In the genomic region with DNA sequence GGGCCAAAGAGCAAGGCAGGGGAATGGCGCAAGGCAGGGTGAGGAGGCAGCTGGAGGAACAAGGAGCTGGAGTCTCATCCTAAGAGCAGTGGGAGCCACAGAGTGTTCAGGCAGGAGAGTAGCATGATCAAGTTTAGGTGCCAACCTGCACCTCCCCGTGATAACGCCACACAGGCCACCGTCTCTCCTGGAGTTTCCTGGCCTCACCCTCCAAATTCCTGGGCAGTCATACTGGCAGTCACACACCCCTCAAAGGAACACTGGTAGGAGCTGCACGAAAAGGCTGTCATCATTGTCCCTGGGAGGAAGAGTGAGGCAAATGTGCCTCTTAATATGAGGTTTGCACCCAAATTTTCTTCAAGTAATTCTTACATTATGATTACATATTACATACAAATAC, we compare ENCODE assay signal across 15 cellular contexts. TPM values are rescaled to one million over a fixed set of nuclear protein-coding genes. Genes with fewer than 3 reads are reported as not detected.
A peak's percentile ranks its signal among the peaks of the same experiment; 100 is the strongest.
DNase-seq lines count a peak whose midpoint lies in the region; ATAC-seq and TF ChIP-seq lines count a peak whose summit lies in the region.
"Had no signal": no experiment of that assay in that cellular context is flagged by ENCODE, and none has a peak within 500 bp of the region (broad histone marks: within the 10 kb centered on the region; RNA-seq: fewer than 3 reads in every experiment).

No MANE protein-coding gene starts in this region.

- peak overlapping the region; percentile 68; the same call in 1 of the 2 replicates for H2AK5ac ChIP-seq in IMR-90 (ENCODE audit: low read depth, low read length)

- H4K91ac ChIP-seq in IMR-90 (ENCODE audit: insufficient read depth, low read depth, low read length), result no peak overlapping the region; the same call in 1 of the 2 replicates

- H3K4me3 Mint-ChIP-seq in nephron progenitor cell, result no peak overlapping the region
- H3K4me3 Mint-ChIP-seq: CD4-positive, alpha-beta memory T cell; GM23338 had no signal

- in situ Hi-C loops in IMR-90 (cut with MboI; ENCODE audit: low sequenced_read_pairs), result no loop called here

- no peaks in the 10 kb centered on the region for H4K20me1 ChIP-seq in IMR-90 (ENCODE audit: insufficient read depth, low read length)

- H3K56ac ChIP-seq in IMR-90 (ENCODE audit: extremely low read depth, insufficient read depth, low read length), result no peak overlapping the region

- H3K36me3 Mint-ChIP-seq in nephron progenitor cell (ENCODE audit: low read depth), result no peaks in the 10 kb centered on the region
- H3K36me3 Mint-ChIP-seq: CD4-positive, alpha-beta memory T cell had no signal

- H2AFZ ChIP-seq in IMR-90 (replicated peaks; ENCODE audit: low read length, poor library complexity), result no peak overlapping the region
- H2AFZ ChIP-seq: GM23338 had no signal

- H2BK20ac ChIP-seq in IMR-90 (ENCODE audit: low read depth, low read length), result 0 out of 2 replicates have a peak overlapping the region, but pooled peaks have one; percentile 29

- no peak overlapping the region for H3K9ac ChIP-seq in IMR-90 (ENCODE audit: low read depth, low read length)

- no peak overlapping the region for H3K23ac ChIP-seq in IMR-90 (ENCODE audit: low read depth, low read length)

- no peak overlapping the region for H2BK5ac ChIP-seq in IMR-90 (ENCODE audit: low read depth, low read length, poor library complexity, severe bottlenecking)

- no peak overlapping the region for H4K5ac ChIP-seq in IMR-90 (ENCODE audit: low read depth, low read length)

- H2BK120ac ChIP-seq in IMR-90 (ENCODE audit: low read depth, low read length), result no peak overlapping the region

- ATAC-seq in Right ventricle myocardium superior (ENCODE audit: poor library complexity) (peak; percentile 67), IMR-90 (ENCODE audit: low read depth) (no peak), heart left ventricle (peak in 3 of 4 donors; percentile 34 to 53 (median 39)), HG03108 (IDR thresholded peaks at IDR 0.05; ENCODE audit: unreplicated experiment) (no peak)
- ATAC-seq: GM23338 had no signal

- no peak overlapping the region for H3K18ac ChIP-seq in IMR-90 (ENCODE audit: low read depth, low read length)

- no peak overlapping the region for H2AK9ac ChIP-seq in IMR-90 (replicated peaks; ENCODE audit: low read depth, low read length, poor library complexity)

- BruUV-seq in IMR-90 (replicated peaks; lab: Mats Ljungman, UMichigan), result no TSS peak

- H3K14ac ChIP-seq in IMR-90 (replicated peaks; ENCODE audit: low read depth, low read length), result no peak overlapping the region

- no CpG with 5 or more reads among the region's 5 CpGs for WGBS in IMR-90 (ENCODE audit: extremely low coverage in 2 of 2, insufficient read length in 1 of 2), 2 experiments
- 49 to 63% (median 54%) methylated on average over 5 of the region's 5 CpGs for WGBS in heart left ventricle, 4 donors

- H4K8ac ChIP-seq in IMR-90 (ENCODE audit: low read depth in 2 of 2, low read length in 2 of 2), result no peak overlapping the region

- intact Hi-C loops in Right ventricle myocardium superior (cut with DNase I), result no loop called here
- intact Hi-C loops in IMR-90 (cut with micrococcal nuclease), result no loop called here
- intact Hi-C loops in heart left ventricle (cut with DNase I), result no loop called here
- intact Hi-C loops in vagina (cut with DNase I), result no loop called here

- TF ChIP-seq POLR2A in IMR-90 (IDR thresholded peaks at IDR 0.05; ENCODE audit: low read depth, low read length) (no peak), heart left ventricle (IDR thresholded peaks at IDR 0.05) (no peak), vagina (IDR thresholded peaks at IDR 0.05) (no peak)

- POLR2A ChIA-PET in IMR-90 (lab: Charles Lee; ENCODE audit: unreplicated experiment), result no interaction called here

- H3K27me3 ChIP-seq in right atrium auricular region, result no peaks in the 10 kb centered on the region
- no peaks in the 10 kb centered on the region for H3K27me3 ChIP-seq in IMR-90 (ENCODE audit: control insufficient read depth, insufficient read depth, low read length)
- H3K27me3 ChIP-seq in heart left ventricle, result peaks cover 0 to 9% (median 0%) of the 10 kb centered on the region in 9 donors
- no peaks in the 10 kb centered on the region for H3K27me3 ChIP-seq in vagina

- H3K4me1 Mint-ChIP-seq in nephron progenitor cell, result no peaks in the 10 kb centered on the region

- no peak for TF ChIP-seq CTCF in right atrium auricular region (IDR thresholded peaks at IDR 0.05)
- TF ChIP-seq CTCF in IMR-90 (conservative IDR thresholded peaks at IDR 0.05; ENCODE audit: low read depth, low read length), result no peak
- no peak for TF ChIP-seq CTCF in heart left ventricle (IDR thresholded peaks at IDR 0.05)
- no peak for TF ChIP-seq CTCF in nephron progenitor cell (IDR thresholded peaks at IDR 0.05)
- TF ChIP-seq CTCF in vagina (IDR thresholded peaks at IDR 0.05), result no peak

- peaks cover 57% of the 10 kb centered on the region for H3K27me3 Mint-ChIP-seq in nephron progenitor cell (ENCODE audit: low read depth, poor library complexity)

- H3K27ac Mint-ChIP-seq in nephron progenitor cell, result peak overlapping the region; percentile 81
- H3K27ac Mint-ChIP-seq: CD4-positive, alpha-beta memory T cell; GM23338 had no signal

- no peaks in the 10 kb centered on the region for H3K9me3 Mint-ChIP-seq in nephron progenitor cell
- H3K9me3 Mint-ChIP-seq: GM23338 had no signal

- CTCF ChIA-PET in IMR-90 (lab: Yijun Ruan, JAX), result no interaction called here

- no peak overlapping the region for H2BK15ac ChIP-seq in IMR-90 (ENCODE audit: low read depth, low read length)

- H3K27ac ChIP-seq in right atrium auricular region, result no peak overlapping the region
- H3K27ac ChIP-seq in IMR-90 (ENCODE audit: insufficient read depth, low read length), result no peak overlapping the region
- no peak overlapping the region for H3K27ac ChIP-seq in heart left ventricle
- H3K27ac ChIP-seq in vagina, result no peak overlapping the region

- H3K9me3 ChIP-seq in right atrium auricular region (no peaks in the 10 kb centered on the region), IMR-90 (ENCODE audit: control insufficient read depth, insufficient read depth, low read length) (peaks cover 3% of the 10 kb centered on the region; the same call in 1 of the 2 replicates), heart left ventricle (no peaks in the 10 kb centered on the region), vagina (no peaks in the 10 kb centered on the region)
- H3K9me3 ChIP-seq: HAP-1 had no signal

- DNase-seq in Right ventricle myocardium superior, result no peak
- DNase-seq in right atrium auricular region (ENCODE audit: low spot score), result no peak
- no peak for DNase-seq in IMR-90
- peak in 1 of 5 donors; percentile 61 for DNase-seq in heart left ventricle
- DNase-seq in nephron progenitor cell, result no peak
- DNase-seq in vagina (ENCODE audit: extremely low spot score in 2 of 2), result no peak
- no peak for DNase-seq in cerebellar nuclear complex (lab: John Stamatoyannopoulos, UW)
- DNase-seq: C1 segment of cervical spinal cord; Calu3; CD4-positive, alpha-beta memory T cell; COR-L47; GF-D8 had no signal

- H3K79me1 ChIP-seq in IMR-90 (ENCODE audit: low read depth in 1 of 2, low read length in 2 of 2), result no peaks in the 10 kb centered on the region

- dilution Hi-C loops in IMR-90 (cut with HindIII; ENCODE audit: low sequenced_read_pairs, unreplicated experiment), result no loop called here

- H3K4ac ChIP-seq in IMR-90 (ENCODE audit: low read depth, low read length), result peak overlapping the region; percentile 22; the same call in 1 of the 2 replicates

- H3K36me3 ChIP-seq in right atrium auricular region, result no peaks in the 10 kb centered on the region
- no peaks in the 10 kb centered on the region for H3K36me3 ChIP-seq in IMR-90 (ENCODE audit: control insufficient read depth, insufficient read depth, low read length)
- H3K36me3 ChIP-seq in heart left ventricle, result no peaks in the 10 kb centered on the region
- no peaks in the 10 kb centered on the region for H3K36me3 ChIP-seq in vagina
- H3K36me3 ChIP-seq: HAP-1 had no signal

- no peak overlapping the region for H3K4me3 ChIP-seq in right atrium auricular region
- H3K4me3 ChIP-seq in IMR-90 (ENCODE audit: insufficient read depth, low read depth, low read length), result no peak overlapping the region
- no peak overlapping the region for H3K4me3 ChIP-seq in heart left ventricle
- H3K4me3 ChIP-seq in vagina, result no peak overlapping the region
- H3K4me3 ChIP-seq: GM23338, HAP-1 had no signal

- no peaks in the 10 kb centered on the region for H3K9me1 ChIP-seq in IMR-90 (ENCODE audit: insufficient read depth, low read length)

- no peak overlapping the region for H3K4me2 ChIP-seq in IMR-90 (ENCODE audit: low read depth, low read length)
- H3K4me2 ChIP-seq: GM23338 had no signal

- H3K4me1 ChIP-seq in right atrium auricular region (no peaks in the 10 kb centered on the region), IMR-90 (ENCODE audit: control insufficient read depth, insufficient read depth, low read length) (peaks cover 1% of the 10 kb centered on the region), heart left ventricle (peaks cover 0 to 5% (median 0%) of the 10 kb centered on the region in 12 donors), vagina (peaks cover 7% of the 10 kb centered on the region)
- H3K4me1 ChIP-seq: HAP-1 had no signal

- no peak for TF ChIP-seq RAD21 in IMR-90 (IDR thresholded peaks at IDR 0.05; ENCODE audit: low read length)

TF ChIP-seq in IMR-90, 13 proteins besides CTCF, POLR2A, EP300 and RAD21 (continues in another document):
- TF ChIP-seq MAFK (IDR thresholded peaks at IDR 0.05; ENCODE audit: low read depth, low read length) (no peak), MAZ (IDR thresholded peaks at IDR 0.05; ENCODE audit: borderline replicate concordance, low read depth, low read length) (no peak), RFX5 (IDR thresholded peaks at IDR 0.05; ENCODE audit: low read depth, low read length) (no peak), BHLHE40 (IDR thresholded peaks at IDR 0.05; ENCODE audit: low read depth, low read length) (no peak), RCOR1 (IDR thresholded peaks at IDR 0.05; ENCODE audit: insufficient replicate concordance, low read length) (no peak), CEBPB (IDR thresholded peaks at IDR 0.05; ENCODE audit: low read depth, low read length) (no peak)
- TF ChIP-seq, protein P1, sequence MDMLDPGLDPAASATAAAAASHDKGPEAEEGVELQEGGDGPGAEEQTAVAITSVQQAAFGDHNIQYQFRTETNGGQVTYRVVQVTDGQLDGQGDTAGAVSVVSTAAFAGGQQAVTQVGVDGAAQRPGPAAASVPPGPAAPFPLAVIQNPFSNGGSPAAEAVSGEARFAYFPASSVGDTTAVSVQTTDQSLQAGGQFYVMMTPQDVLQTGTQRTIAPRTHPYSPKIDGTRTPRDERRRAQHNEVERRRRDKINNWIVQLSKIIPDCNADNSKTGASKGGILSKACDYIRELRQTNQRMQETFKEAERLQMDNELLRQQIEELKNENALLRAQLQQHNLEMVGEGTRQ (IDR thresholded peaks at IDR 0.05; ENCODE audit: low read depth, low read length), result no peak

RNA-seq across cellular contexts. Expression of gene RTL6, which starts 36.3 kb away (rescaled TPM):
- total RNA-seq in Right ventricle myocardium superior, result 23.5 TPM
- 10 to 100 TPM; 22.1 to 30.0 TPM for total RNA-seq in right atrium auricular region
- 16.1 TPM in 2 replicates for total RNA-seq in IMR-90 (2012; rRNA removed)
- polyA plus RNA-seq in IMR-90 (2012; rRNA removed), result 17.2 and 19.2 TPM in 2 replicates
- polyA plus RNA-seq in IMR-90 (2012; cell fraction: cytosol; rRNA removed), result 13.9 and 18.0 TPM in 2 replicates
- 10.7 and 13.6 TPM in 2 replicates for polyA plus RNA-seq in IMR-90 (2012; cell fraction: nucleus; rRNA removed; ENCODE audit: low replicate concordance)
- 10 to 100 TPM; 23.2 to 34.8 (median 27.0) TPM for total RNA-seq in heart left ventricle
- polyA plus RNA-seq in heart left ventricle, result 10 to 100 TPM in 1 of 2 donors, 1 to 10 TPM in 1; 4.2 to 44.0 TPM
- total RNA-seq in vagina, result 11.0 TPM

Comparison
In these comparisons a context has a peak if more than half of its experiments do, and no peak if none do; other contexts are left out.
1. ATAC-seq: peak in Right ventricle myocardium superior (single experiment) and heart left ventricle (3 of 4); none in IMR-90 (single experiment) and HG03108 (single experiment).